ENCODE assay signal across 25 cellular contexts in genomic region chr5:151259931-151260330, GRCh38. TPM values are rescaled to one million over a fixed set of nuclear protein-coding genes. Genes with fewer than 3 reads are reported as not detected.
DNase-seq lines count a peak whose midpoint lies in the region; ATAC-seq and TF ChIP-seq lines count a peak whose summit lies in the region.
"Had no signal": no experiment of that assay in that cellular context is flagged by ENCODE, and none has a peak within 500 bp of the region (broad histone marks: within the 10 kb centered on the region; RNA-seq: fewer than 3 reads in every experiment).

No MANE protein-coding gene starts in this region.

- H3K4me3 ChIP-seq in breast epithelium (no peak overlapping the region), foreskin fibroblast (ENCODE audit: low read depth in 1 of 2, low read length in 2 of 2) (no peak overlapping the region)
- H3K4me3 ChIP-seq: GM12878, GM23248, HAP-1 had no signal

- TF ChIP-seq POLR2A in breast epithelium (IDR thresholded peaks at IDR 0.05) = no peak

- TF ChIP-seq CTCF in MCF 10A (IDR thresholded peaks at IDR 0.05; ENCODE audit: unreplicated experiment) (no peak), breast epithelium (IDR thresholded peaks at IDR 0.05) (no peak), foreskin fibroblast (IDR thresholded peaks at IDR 0.05; ENCODE audit: low read depth, low read length) (no peak), HFFc6 (IDR thresholded peaks at IDR 0.05) (no peak)

- H3K9me3 Mint-ChIP-seq in MCF 10A (ENCODE audit: unreplicated experiment) = no peaks in the 10 kb centered on the region
- H3K9me3 Mint-ChIP-seq in dendritic cell treated with granulocyte-macrophage colony-stimulating factor and Interleukin-4, amounts not matched to agents 40 ng/mL and 50 ng/mL, for 4 days = no peaks in the 10 kb centered on the region
- H3K9me3 Mint-ChIP-seq in memory B cell = no peaks in the 10 kb centered on the region
- H3K9me3 Mint-ChIP-seq in HFFc6 = no peaks in the 10 kb centered on the region
- H3K9me3 Mint-ChIP-seq: CD4-positive, CD25-positive, alpha-beta regulatory T cell had no signal

- H3K9me3 ChIP-seq in breast epithelium = no peaks in the 10 kb centered on the region
- H3K9me3 ChIP-seq: BE2C, HAP-1, SK-N-SH had no signal

- H3K4me1 ChIP-seq in breast epithelium = peaks cover 0 to 2% of the 10 kb centered on the region in 2 donors
- H3K4me1 ChIP-seq: BE2C, HAP-1 had no signal

- no peaks in the 10 kb centered on the region for H3K27me3 Mint-ChIP-seq in MCF 10A (ENCODE audit: insufficient read depth, unreplicated experiment)
- H3K27me3 Mint-ChIP-seq in dendritic cell treated with granulocyte-macrophage colony-stimulating factor and Interleukin-4, amounts not matched to agents 40 ng/mL and 50 ng/mL, for 4 days = no peaks in the 10 kb centered on the region
- H3K27me3 Mint-ChIP-seq in memory B cell = no peaks in the 10 kb centered on the region
- H3K27me3 Mint-ChIP-seq in HFFc6 (ENCODE audit: insufficient read depth) = no peaks in the 10 kb centered on the region; the same call in 1 of the 2 replicates
- H3K27me3 Mint-ChIP-seq: CD4-positive, CD25-positive, alpha-beta regulatory T cell had no signal

- H3K4me3 Mint-ChIP-seq in MCF 10A (ENCODE audit: unreplicated experiment) (no peak overlapping the region), memory B cell (no peak overlapping the region), HFFc6 (no peak overlapping the region)
- no peak overlapping the region for H3K4me3 Mint-ChIP-seq in dendritic cell treated with granulocyte-macrophage colony-stimulating factor and Interleukin-4, amounts not matched to agents 40 ng/mL and 50 ng/mL, for 4 days

- intact Hi-C loops in MCF 10A (cut with micrococcal nuclease) (loop anchor here (10.0 kb wide), 1 partner anchor 485 kb away; no protein-coding TSS in a partner anchor), breast epithelium (cut with DNase I; ENCODE audit: low total_unique reads) (no loop called here)
- intact Hi-C loops in dendritic cell treated with granulocyte-macrophage colony-stimulating factor and Interleukin-4, amounts not matched to agents 40 ng/mL and 50 ng/mL, for 4 days (cut with micrococcal nuclease) = loop anchor here (10.0 kb wide), 1 partner anchor 495 kb away; the partner anchor contains the start of gene ATOX1

- peaks cover 4% of the 10 kb centered on the region for H3K36me3 ChIP-seq in breast epithelium
- H3K36me3 ChIP-seq: BE2C had no signal

- H3K36me3 Mint-ChIP-seq in MCF 10A (ENCODE audit: insufficient read depth, unreplicated experiment) (peaks cover 68% of the 10 kb centered on the region), memory B cell (peaks cover 50% of the 10 kb centered on the region), HFFc6 (ENCODE audit: low read depth) (peaks cover 9% of the 10 kb centered on the region)
- H3K36me3 Mint-ChIP-seq in dendritic cell treated with granulocyte-macrophage colony-stimulating factor and Interleukin-4, amounts not matched to agents 40 ng/mL and 50 ng/mL, for 4 days (ENCODE audit: low read depth) = peaks cover 28% of the 10 kb centered on the region

- no peaks in the 10 kb centered on the region for H3K27me3 ChIP-seq in breast epithelium
- H3K27me3 ChIP-seq: BE2C had no signal

- CTCF ChIA-PET in MCF 10A (lab: Yijun Ruan, JAX) = no interaction called here

- POLR2A ChIA-PET in MCF 10A (lab: Yijun Ruan, JAX) = no interaction called here

- BruUV-seq in MCF 10A (replicated peaks; lab: Mats Ljungman, UMichigan) = no TSS peak

- DNase-seq in MCF 10A (ENCODE audit: unreplicated experiment) (no peak), breast epithelium (ENCODE audit: low spot score in 2 of 2) (no peak), memory B cell (ENCODE audit: low spot score in 2 of 2) (no peak), foreskin fibroblast (no peak), HFFc6 (no peak)
- DNase-seq: BE2C; CD4-positive, CD25-positive, alpha-beta regulatory T cell; DND-41; GM23248; KBM-7; NCI-H1092; NCI-H1436; NCI-H187 treated with DMSO at 0.1 percent for 48 hours; NCI-H2227 treated with DMSO at 0.1 percent for 48 hours; NCI-H510A treated with DMSO at 0.1 percent for 48 hours; NCI-H748 treated with DMSO at 0.1 percent for 48 hours; SIG-M5; SK-N-SH had no signal

- H3K27ac Mint-ChIP-seq in MCF 10A (ENCODE audit: low read depth, unreplicated experiment) = peak overlapping the region; percentile 89
- peak overlapping the region; percentile 99 for H3K27ac Mint-ChIP-seq in dendritic cell treated with granulocyte-macrophage colony-stimulating factor and Interleukin-4, amounts not matched to agents 40 ng/mL and 50 ng/mL, for 4 days
- peak overlapping the region; percentile 94 for H3K27ac Mint-ChIP-seq in memory B cell
- H3K27ac Mint-ChIP-seq in HFFc6 = no peak overlapping the region
- H3K27ac Mint-ChIP-seq: CD4-positive, CD25-positive, alpha-beta regulatory T cell had no signal

- H3K4me1 Mint-ChIP-seq in MCF 10A (ENCODE audit: insufficient read depth, unreplicated experiment) (peaks cover 44% of the 10 kb centered on the region), memory B cell (peaks cover 57% of the 10 kb centered on the region), HFFc6 (ENCODE audit: low read depth) (peaks cover 39% of the 10 kb centered on the region)
- H3K4me1 Mint-ChIP-seq in dendritic cell treated with granulocyte-macrophage colony-stimulating factor and Interleukin-4, amounts not matched to agents 40 ng/mL and 50 ng/mL, for 4 days (ENCODE audit: low read depth) = peaks cover 77% of the 10 kb centered on the region

- ATAC-seq in memory B cell (ENCODE audit: low read depth) = no peak
- no peak for ATAC-seq in GM18861 (IDR thresholded peaks at IDR 0.05; ENCODE audit: unreplicated experiment)
- ATAC-seq: GM12878 had no signal

- no peak overlapping the region for H3K27ac ChIP-seq in breast epithelium
- H3K27ac ChIP-seq: GM23248 had no signal

RNA-seq across cellular contexts. Expression of gene GM2A, which starts 6.9 kb away (rescaled TPM):
- total RNA-seq in MCF 10A (2022) (28.9 and 36.1 TPM in 2 replicates), breast epithelium (10 to 100 TPM; 35.1 to 58.0 (median 43.8) TPM)
- 10 to 100 TPM; 26.0 to 34.8 (median 28.5) TPM for total RNA-seq in HFFc6 (2021; fragmentation: NEBNext Ultra II Directional; extraction: Animal tissue kit (Norgen Biotek cat#: 25700))

RNA-seq across cellular contexts. Expression of gene CCDC69, which starts 36.0 kb away (rescaled TPM):
- total RNA-seq in MCF 10A (2022) (2.8 and 3.0 TPM in 2 replicates), breast epithelium (100 to 1,000 TPM in 1 of 3 donors, 10 to 100 TPM in 2; 47.4 to 201 (median 97.0) TPM)
- 1 to 10 TPM in 1 of 6 experiments, under 1 TPM in 5; 0.43 to 1.1 (median 0.71) TPM for total RNA-seq in HFFc6 (2021; fragmentation: NEBNext Ultra II Directional; extraction: Animal tissue kit (Norgen Biotek cat#: 25700))

RNA-seq across cellular contexts. Expression of gene SLC36A3, which starts 43.6 kb away (rescaled TPM):
- total RNA-seq in MCF 10A (2022) (not detected in 2 replicates), breast epithelium (not detected)
- total RNA-seq in HFFc6 (2021; fragmentation: NEBNext Ultra II Directional; extraction: Animal tissue kit (Norgen Biotek cat#: 25700)) = not detected
- total RNA-seq: A172; CD4-positive, CD25-positive, alpha-beta regulatory T cell; GM12878; GM23248; HT1080; RPMI7951 had no signal

Comparison
In these comparisons a context has a peak if more than half of its experiments do, and no peak if none do; other contexts are left out.
1. RNA of gene CCDC69, which starts 36.0 kb away (total RNA-seq): 47.4 to 201 TPM in breast epithelium; 2.8 to 3.0 TPM in MCF 10A and 0.43 to 1.1 TPM in HFFc6; every median in the first group is over 10 times any median in the second.